Comparison of ENCODE assay signal across 24 cellular contexts in genomic region chr3:79125313-79125984, GRCh38.
"Had no signal": no experiment of that assay in that cellular context is flagged by ENCODE, and none has a peak within 500 bp of the region (broad histone marks: within the 10 kb centered on the region; RNA-seq: fewer than 3 reads in every experiment).

No MANE protein-coding gene starts in this region.

- H3K27me3 Mint-ChIP-seq: activated naive CD8-positive, alpha-beta T cell; naive B cell had no signal

- H3K4me1 ChIP-seq: adrenal gland, breast epithelium, esophagus squamous epithelium, gastrocnemius medialis, left lung, psoas muscle, right atrium auricular region, stomach, suprapubic skin, tibial nerve had no signal

- H3K4me3 Mint-ChIP-seq: activated naive CD8-positive, alpha-beta T cell; immature natural killer cell; naive B cell had no signal

- H3K27ac ChIP-seq: adrenal gland, breast epithelium, coronary artery, esophagus squamous epithelium, gastrocnemius medialis, left lung, ovary, psoas muscle, right atrium auricular region, stomach, suprapubic skin, tibial nerve, WERI-Rb-1 had no signal

- H3K36me3 ChIP-seq: adrenal gland, breast epithelium, esophagus squamous epithelium, gastrocnemius medialis, left lung, ovary, right atrium auricular region, stomach, suprapubic skin, tibial nerve, WERI-Rb-1 had no signal

- H3K27me3 ChIP-seq: adrenal gland, esophagus squamous epithelium, gastrocnemius medialis, left lung, ovary, right atrium auricular region, stomach, suprapubic skin, tibial nerve had no signal

- H3K36me3 Mint-ChIP-seq: activated naive CD8-positive, alpha-beta T cell; naive B cell had no signal

- ATAC-seq: gastrocnemius medialis, left lung, psoas muscle had no signal

- H3K4me3 ChIP-seq: adrenal gland, breast epithelium, coronary artery, esophagus squamous epithelium, gastrocnemius medialis, left lung, lung, ovary, psoas muscle, right atrium auricular region, stomach, suprapubic skin, tibial nerve had no signal

- H3K9me3 ChIP-seq: adrenal gland, esophagus squamous epithelium, gastrocnemius medialis, left lung, ovary, psoas muscle, right atrium auricular region, stomach, suprapubic skin, tibial nerve had no signal

- H3K4me1 Mint-ChIP-seq: immature natural killer cell, naive B cell had no signal

- DNase-seq: activated naive CD4-positive, alpha-beta T cell; activated T-cell treated with anti-CD3 and anti-CD28 coated beads, Interleukin-2, amount 50 U/mL, for 1 hour; adrenal gland; esophagus squamous epithelium; gastrocnemius medialis; head of caudate nucleus; hypothalamus; immature natural killer cell; kidney glomerular epithelial cell; left lung; naive B cell; ovary; psoas muscle; stimulated activated CD4-positive, alpha-beta T cell treated with anti-CD3 and anti-CD28 coated beads, Interleukin-4, amount 100 ng/mL, for 4 hours; stomach; T-helper 1 cell; WERI-Rb-1 had no signal

- H3K27ac Mint-ChIP-seq: activated naive CD8-positive, alpha-beta T cell; immature natural killer cell; naive B cell had no signal
